ENCODE assay signal across 17 cellular contexts in the genomic region with DNA sequence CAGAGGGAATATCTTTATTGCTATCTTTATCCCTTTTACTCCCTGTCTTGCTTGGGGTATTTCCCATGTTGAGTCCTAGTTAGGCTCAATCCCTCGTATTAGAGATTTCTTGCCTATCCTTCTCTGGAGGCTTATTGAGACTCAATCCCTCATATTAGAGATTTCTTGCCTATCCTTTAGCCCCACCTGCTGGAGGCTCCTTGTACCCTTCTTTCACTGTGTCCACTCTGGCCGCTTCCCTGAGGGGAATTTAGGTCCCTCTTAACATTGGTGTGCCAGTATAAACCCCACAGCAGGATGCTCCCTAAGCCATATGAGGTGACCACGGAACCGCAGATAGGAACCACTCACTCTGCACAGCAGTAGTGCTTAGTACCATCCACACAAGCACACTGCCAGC.
DNase-seq lines count a peak whose midpoint lies in the region; ATAC-seq, FAIRE-seq and TF ChIP-seq lines count a peak whose summit lies in the region.
"Had no signal": no experiment of that assay in that cellular context is flagged by ENCODE, and none has a peak within 500 bp of the region (broad histone marks: within the 10 kb centered on the region; RNA-seq: fewer than 3 reads in every experiment).

No MANE protein-coding gene starts in this region.

- WGBS in stomach, 5 donors = 91 to 97% (median 95%) methylated on average over 4 of the region's 4 CpGs

- TF ChIP-seq POLR2A in stomach (IDR thresholded peaks at IDR 0.05) = no peak

- intact Hi-C loops in stomach (cut with DNase I; ENCODE audit: low total_unique reads) = no loop called here

- H3K27me3 Mint-ChIP-seq in stimulated activated memory B cell treated with anti-CD40 and anti-IgM and Interleukin-4, amounts not matched to agents 10 μg/mL and 1 μg/mL and 100 μg/mL, for 72 hours = peaks cover 33% of the 10 kb centered on the region

- H3K4me1 ChIP-seq in stomach = no peaks in the 10 kb centered on the region
- H3K4me1 ChIP-seq: Caco-2, heart left ventricle, testis had no signal

- no peak for TF ChIP-seq EP300 in stomach (IDR thresholded peaks at IDR 0.05)

- H3K4me3 ChIP-seq in bronchial epithelial cell (ENCODE audit: low read depth, low read length) (no peak overlapping the region), stomach (no peak overlapping the region)
- H3K4me3 ChIP-seq: heart left ventricle, testis had no signal

- peaks cover 9 to 25% (median 19%) of the 10 kb centered on the region in 4 donors for H3K9me3 ChIP-seq in stomach
- H3K9me3 ChIP-seq: Caco-2, testis had no signal

- H3K27ac Mint-ChIP-seq in stimulated activated memory B cell treated with anti-CD40 and anti-IgM and Interleukin-4, amounts not matched to agents 10 μg/mL and 1 μg/mL and 100 μg/mL, for 72 hours = no peak overlapping the region
- H3K27ac Mint-ChIP-seq: natural killer cell treated with Interleukin-12 subunit alpha and Interleukin-12 subunit beta and Interleukin-15 and Interleukin-18, amount 100 ng/mL, for 72 hours; T-cell had no signal

- no peak for ATAC-seq in stimulated activated memory B cell treated with anti-CD40 and anti-IgM and Interleukin-4, amounts not matched to agents 10 μg/mL and 1 μg/mL and 100 μg/mL, for 72 hours
- ATAC-seq: heart left ventricle; natural killer cell treated with Interleukin-12 subunit alpha and Interleukin-12 subunit beta and Interleukin-15 and Interleukin-18, amount 100 ng/mL, for 72 hours; T-cell had no signal

- H3K4me3 Mint-ChIP-seq in stimulated activated memory B cell treated with anti-CD40 and anti-IgM and Interleukin-4, amounts not matched to agents 10 μg/mL and 1 μg/mL and 100 μg/mL, for 72 hours = no peak overlapping the region
- H3K4me3 Mint-ChIP-seq: natural killer cell treated with Interleukin-12 subunit alpha and Interleukin-12 subunit beta and Interleukin-15 and Interleukin-18, amount 100 ng/mL, for 72 hours; T-cell had no signal

- no peaks in the 10 kb centered on the region for H3K4me1 Mint-ChIP-seq in stimulated activated memory B cell treated with anti-CD40 and anti-IgM and Interleukin-4, amounts not matched to agents 10 μg/mL and 1 μg/mL and 100 μg/mL, for 72 hours
- H3K4me1 Mint-ChIP-seq: T-cell had no signal

- DNase-seq in stimulated activated CD4-positive, alpha-beta T cell treated with anti-CD3 and anti-CD28 coated beads, Interleukin-15, amount 100 ng/mL, for 24 hours = peak; percentile 2
- DNase-seq in stimulated activated CD4-positive, alpha-beta T cell treated with anti-CD3 and anti-CD28 coated beads, Interleukin-2, amount 100 ng/mL, for 48 hours = no peak
- peak; percentile 45 for DNase-seq in NAMALWA (ENCODE audit: low spot score)
- peak; percentile 10 for DNase-seq in bronchial epithelial cell (ENCODE audit: low read depth)
- DNase-seq in urothelium cell line (ENCODE audit: low spot score) = peak; percentile 39
- no peak for DNase-seq in activated effector memory CD4-positive, alpha-beta T cell treated with Interleukin-2 at 50 U/mL for 16 hours
- DNase-seq in stomach = no peak
- DNase-seq: activated T-cell treated with anti-CD3 and anti-CD28 coated beads, Interleukin-2, amount 50 U/mL, for 1 hour; cerebellar nuclear complex; heart left ventricle; NCI-H1105; stimulated activated CD4-positive, alpha-beta T cell treated with anti-CD3 and anti-CD28 coated beads, Interleukin-2, amount 100 ng/mL, for 24 hours; T-cell; testis had no signal

- TF ChIP-seq CTCF in bronchial epithelial cell (IDR thresholded peaks at IDR 0.05; ENCODE audit: insufficient read depth, low read length, severe bottlenecking) (peak; percentile 29), stomach (IDR thresholded peaks at IDR 0.05) (no peak)

- H3K36me3 ChIP-seq in bronchial epithelial cell (ENCODE audit: control insufficient read depth, insufficient read depth, low read length) (no peaks in the 10 kb centered on the region), stomach (no peaks in the 10 kb centered on the region)
- H3K36me3 ChIP-seq: heart left ventricle had no signal

- peaks cover 5% of the 10 kb centered on the region for H3K36me3 Mint-ChIP-seq in stimulated activated memory B cell treated with anti-CD40 and anti-IgM and Interleukin-4, amounts not matched to agents 10 μg/mL and 1 μg/mL and 100 μg/mL, for 72 hours

- no peak overlapping the region for H3K27ac ChIP-seq in stomach
- H3K27ac ChIP-seq: heart left ventricle, testis had no signal

- no peak for FAIRE-seq in bronchial epithelial cell (lab: Jason Lieb, UNC)
- FAIRE-seq in urothelium cell line (lab: Jason Lieb, UNC) = no peak

- H3K9me3 Mint-ChIP-seq in stimulated activated memory B cell treated with anti-CD40 and anti-IgM and Interleukin-4, amounts not matched to agents 10 μg/mL and 1 μg/mL and 100 μg/mL, for 72 hours = peaks cover 16% of the 10 kb centered on the region

- no peaks in the 10 kb centered on the region for H3K27me3 ChIP-seq in bronchial epithelial cell (ENCODE audit: control insufficient read depth, insufficient read depth, low read length)
- H3K27me3 ChIP-seq in stomach = no peaks in the 10 kb centered on the region
- H3K27me3 ChIP-seq: heart left ventricle, testis had no signal

Comparison
In these comparisons a context has a peak if more than half of its experiments do, and no peak if none do; other contexts are left out.
1. DNase-seq: peak in stimulated activated CD4-positive, alpha-beta T cell treated with anti-CD3 and anti-CD28 coated beads, Interleukin-15, amount 100 ng/mL, for 24 hours (single experiment), NAMALWA (single experiment), bronchial epithelial cell (single experiment) and urothelium cell line (single experiment); none in stimulated activated CD4-positive, alpha-beta T cell treated with anti-CD3 and anti-CD28 coated beads, Interleukin-2, amount 100 ng/mL, for 48 hours (0 of 2), activated effector memory CD4-positive, alpha-beta T cell treated with Interleukin-2 at 50 U/mL for 16 hours (single experiment) and stomach (single experiment).